ENCODE assay signal across 8 cellular contexts in genomic region chr11:46121328-46121723, GRCh38. TPM values are rescaled to one million over a fixed set of nuclear protein-coding genes. Genes with fewer than 3 reads are reported as not detected.
DNase-seq lines count a peak whose midpoint lies in the region; ATAC-seq, FAIRE-seq and TF ChIP-seq lines count a peak whose summit lies in the region.

Gene PHF21A, minus strand, starts transcription at chr11:46121454. Its CDS starts 37,235 bp downstream, at chr11:46084219.

- DNase-seq in A673 (ENCODE audit: low spot score) (peak; percentile 100), NCI-H226 (peak; percentile 94), caudate nucleus (lab: John Stamatoyannopoulos, UW) (peak in 60 of 61 donors; percentile 35 to 92 (median 82)), kidney (peak; percentile 96)
- peak; percentile 73 to 86 (median 78) for DNase-seq in activated CD4-positive, CD25-positive, alpha-beta regulatory T cell (lab: John Stamatoyannopoulos, UW)
- DNase-seq in stimulated activated CD4-positive, alpha-beta T cell treated with anti-CD3 and anti-CD28 coated beads, Interleukin-1b, Interleukin-23, amount 100 ng/mL, for 1 hour (ENCODE audit: low read depth in 2 of 2) = peak; percentile 73 to 77

- intact Hi-C loops in A673 (cut with micrococcal nuclease; ENCODE audit: unreplicated experiment) (loop anchor here (5.0 to 10.0 kb wide), 3 partner anchors 196 to 277 kb away; partner anchors contain the start of genes CRY2 and PEX16), kidney (cut with DNase I) (no loop called here)

- CTCF ChIA-PET in A673 (lab: Charles Lee) = interaction anchor here (0.5 to 0.7 kb wide), 3 partner anchors 13 to 261 kb away, joined by 3 to 17 read pairs (median 6); no protein-coding TSS in a partner anchor

- H3K4me1 ChIP-seq in A673 (ENCODE audit: insufficient read depth, low read length, poor library complexity, severe bottlenecking) (peaks cover 33% of the 10 kb centered on the region), kidney (ENCODE audit: control insufficient read depth in 1 of 2, insufficient read depth in 1 of 2, low read depth in 1 of 2, low read length in 2 of 2) (peaks cover 4 to 5% of the 10 kb centered on the region in 2 donors)

- FAIRE-seq in kidney (lab: Jason Lieb, UNC) = no peak

- H3K4me3 ChIP-seq in A673 (ENCODE audit: low read depth, low read length, poor library complexity, severe bottlenecking) (peak within 1 kb of the TSS; percentile 75), kidney (ENCODE audit: low read length in 2 of 2) (peak within 1 kb of the TSS; percentile 68 to 78)

- no peaks in the 10 kb centered on the region for H3K27me3 ChIP-seq in A673 (replicated peaks; ENCODE audit: insufficient read depth, low read depth, low read length, poor library complexity)

- BruUV-seq in A673 (replicated peaks; lab: Mats Ljungman, UMichigan) = no TSS peak

- no peaks in the 10 kb centered on the region for H3K36me3 ChIP-seq in A673 (ENCODE audit: insufficient read depth, low read length, poor library complexity, severe bottlenecking)
- H3K36me3 ChIP-seq in kidney (ENCODE audit: control insufficient read depth in 1 of 2, insufficient read depth in 2 of 2, low read length in 2 of 2) = no peaks in the 10 kb centered on the region

- TF ChIP-seq CTCF in A673 (conservative IDR thresholded peaks at IDR 0.05; ENCODE audit: low read depth, low read length) = no peak
- no peak for TF ChIP-seq CTCF in kidney (IDR thresholded peaks at IDR 0.05; ENCODE audit: borderline replicate concordance, extremely low read depth, insufficient read depth)

- ATAC-seq in GM18867 (IDR thresholded peaks at IDR 0.05; ENCODE audit: unreplicated experiment) (peak; percentile 54), HG03097 (IDR thresholded peaks at IDR 0.05; ENCODE audit: low FRiP score, unreplicated experiment) (peak; percentile 46)

- H3K9me3 ChIP-seq in A673 (ENCODE audit: low read depth, low read length, poor library complexity, severe bottlenecking) (no peaks in the 10 kb centered on the region), kidney (ENCODE audit: control insufficient read depth in 1 of 2, low read length in 2 of 2) (no peaks in the 10 kb centered on the region)

- POLR2A ChIA-PET in A673 (lab: Charles Lee; ENCODE audit: low non-redundant PET) = no interaction called here

- H3K9ac ChIP-seq in kidney (ENCODE audit: low read length in 2 of 2) = peak within 1 kb of the TSS; percentile 50 to 67

- H3K27ac ChIP-seq in A673 (ENCODE audit: low read depth, low read length, poor library complexity, severe bottlenecking) = peak within 1 kb of the TSS; percentile 86
- H3K27ac ChIP-seq in caudate nucleus (ENCODE audit: low read depth, low read length) = peak within 1 kb of the TSS; percentile 96
- peak within 1 kb of the TSS; percentile 79 to 87 for H3K27ac ChIP-seq in kidney (ENCODE audit: low read depth in 2 of 2, low read length in 2 of 2)

RNA-seq across cellular contexts. Expression of gene PHF21A, which starts in this region (rescaled TPM):
- 77.2 and 106 TPM in 2 replicates for total RNA-seq in A673 (2021)
- total RNA-seq in kidney = 48.2 TPM
- 9.6 TPM for polyA plus RNA-seq in kidney (ENCODE audit: insufficient read depth, low read depth, low replicate concordance)

Comparison
In these comparisons a context has a peak if more than half of its experiments do, and no peak if none do; other contexts are left out.
1. Peak in every context shown above with its lines: DNase-seq, ATAC-seq, H3K4me3 ChIP-seq and H3K27ac ChIP-seq.